10 cellular contexts compared by ENCODE assay signal in the genomic region with DNA sequence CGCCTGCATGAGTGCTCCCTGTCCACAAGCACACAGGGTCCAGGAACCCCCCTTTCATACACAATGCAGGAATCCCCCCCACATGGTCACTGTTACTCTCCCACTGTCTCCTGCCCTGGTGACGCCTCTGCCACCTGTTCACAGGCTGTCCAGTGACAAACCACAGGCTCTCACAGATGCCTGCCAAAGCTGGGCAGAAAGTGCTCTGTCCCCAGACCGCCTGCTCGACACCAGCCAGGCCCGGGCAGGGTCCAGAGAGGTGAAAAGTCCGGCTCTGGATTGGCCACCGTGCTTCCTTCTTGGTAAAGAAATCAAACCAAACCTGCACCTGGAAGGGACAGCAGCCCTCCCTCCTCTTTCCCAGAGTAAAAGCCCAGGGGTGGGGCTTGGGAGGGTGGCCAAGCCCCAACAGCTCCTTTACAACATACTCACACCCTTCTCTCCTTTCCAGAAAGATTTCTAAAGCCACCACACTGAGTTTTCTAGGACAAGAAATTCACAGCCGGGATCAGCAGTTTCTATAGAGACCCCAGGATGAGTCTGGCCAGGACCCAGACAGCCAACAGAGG. TPM values are rescaled to one million over a fixed set of nuclear protein-coding genes. Genes with fewer than 3 reads are reported as not detected.
A peak's percentile ranks its signal among the peaks of the same experiment; 100 is the strongest.
DNase-seq lines count a peak whose midpoint lies in the region; ATAC-seq and TF ChIP-seq lines count a peak whose summit lies in the region.
"Had no signal": no experiment of that assay in that cellular context is flagged by ENCODE, and none has a peak within 500 bp of the region (broad histone marks: within the 10 kb centered on the region; RNA-seq: fewer than 3 reads in every experiment).

No MANE protein-coding gene starts in this region.

- no peak overlapping the region for H2AFZ ChIP-seq in trophoblast cell (ENCODE audit: insufficient read depth, low read length, poor library complexity)
- no peak overlapping the region for H2AFZ ChIP-seq in Karpas-422 (ENCODE audit: low read length)

- no peaks in the 10 kb centered on the region for H4K20me1 ChIP-seq in Karpas-422 (ENCODE audit: insufficient read depth, low read depth, low read length)

- DNase-seq in SK-N-MC (ENCODE audit: low read depth, low spot score) (no peak), cardiac muscle cell (ENCODE audit: low read depth in 1 of 2, low spot score in 1 of 2) (peak in 1 of 2 donors; percentile 45), trophoblast cell (no peak), Karpas-422 (no peak)
- DNase-seq in activated T-cell treated with anti-CD3 and anti-CD28 coated beads, Interleukin-2, amount 50 U/mL, for 1 hour, result no peak
- DNase-seq: activated T-cell treated with anti-CD3 and anti-CD28 coated beads, Interleukin-2, amount 50 U/mL, for 4 hours had no signal

- ATAC-seq in HG03175 (IDR thresholded peaks at IDR 0.05; ENCODE audit: unreplicated experiment), result no peak
- ATAC-seq in GM19023 (IDR thresholded peaks at IDR 0.05; ENCODE audit: unreplicated experiment), result no peak
- ATAC-seq: activated T-cell treated with anti-CD3 and anti-CD28 coated beads, Interleukin-2, amount 50 U/mL, for 4 hours had no signal

- H4K8ac ChIP-seq in trophoblast cell (ENCODE audit: low read depth, low read length), result no peak overlapping the region

- no peak overlapping the region for H2BK12ac ChIP-seq in trophoblast cell (ENCODE audit: low read length)

- H2BK5ac ChIP-seq in trophoblast cell (ENCODE audit: low read depth, low read length, poor library complexity), result no peak overlapping the region

- H3K36me3 ChIP-seq in SK-N-MC (ENCODE audit: insufficient read depth, low read length) (peaks cover 23% of the 10 kb centered on the region; the same call in 1 of the 2 replicates), cardiac muscle cell (peaks cover 18% of the 10 kb centered on the region), trophoblast cell (ENCODE audit: control insufficient read depth in 1 of 2, insufficient read depth in 2 of 2, low read length in 2 of 2) (peaks cover 46 to 49% of the 10 kb centered on the region in 2 experiments), Karpas-422 (ENCODE audit: insufficient read depth, low read length) (no peaks in the 10 kb centered on the region)
- H3K36me3 ChIP-seq: neutrophil had no signal

- H3K4me3 ChIP-seq in SK-N-MC (no peak overlapping the region), cardiac muscle cell (no peak overlapping the region), trophoblast cell (ENCODE audit: low read depth, low read length) (no peak overlapping the region), Karpas-422 (ENCODE audit: low read length) (no peak overlapping the region)

- no peaks in the 10 kb centered on the region for H3K79me1 ChIP-seq in trophoblast cell (ENCODE audit: low read length)

- H3K18ac ChIP-seq in trophoblast cell (ENCODE audit: low read length), result no peak overlapping the region

- no peak overlapping the region for H2AK5ac ChIP-seq in trophoblast cell (ENCODE audit: low read length)

- no peak overlapping the region for H3K14ac ChIP-seq in trophoblast cell (ENCODE audit: low read length)

- no peak overlapping the region for H3K23ac ChIP-seq in trophoblast cell (ENCODE audit: low read length)

- H3K9me3 ChIP-seq in SK-N-MC (ENCODE audit: low read depth, low read length), result no peaks in the 10 kb centered on the region
- H3K9me3 ChIP-seq in cardiac muscle cell (ENCODE audit: low read depth), result no peaks in the 10 kb centered on the region
- H3K9me3 ChIP-seq in trophoblast cell (ENCODE audit: insufficient read depth, low read depth, low read length), result no peaks in the 10 kb centered on the region
- no peaks in the 10 kb centered on the region for H3K9me3 ChIP-seq in Karpas-422 (ENCODE audit: low read length)
- H3K9me3 ChIP-seq: neutrophil had no signal

- no peak overlapping the region for H2BK120ac ChIP-seq in trophoblast cell (ENCODE audit: insufficient read depth, low read length, poor library complexity)

- no peak overlapping the region for H3K4me2 ChIP-seq in trophoblast cell (ENCODE audit: low read length)
- no peak overlapping the region for H3K4me2 ChIP-seq in Karpas-422 (ENCODE audit: low read depth, low read length, poor library complexity, severe bottlenecking)

- H3K4me1 ChIP-seq in cardiac muscle cell (ENCODE audit: low read depth) (peaks cover 14% of the 10 kb centered on the region), trophoblast cell (ENCODE audit: control insufficient read depth in 1 of 2, insufficient read depth in 2 of 2, low read length in 2 of 2) (peaks cover 8 to 14% of the 10 kb centered on the region in 2 experiments), Karpas-422 (ENCODE audit: low read length) (peaks cover 16% of the 10 kb centered on the region)

- H4K12ac ChIP-seq in trophoblast cell (ENCODE audit: low read depth, low read length), result no peak overlapping the region

- H3K79me2 ChIP-seq in trophoblast cell (ENCODE audit: control insufficient read depth, insufficient read depth, low read length, poor library complexity), result peaks cover 19% of the 10 kb centered on the region
- no peaks in the 10 kb centered on the region for H3K79me2 ChIP-seq in Karpas-422 (ENCODE audit: low read length)

- no peak for TF ChIP-seq CTCF in C4-2B (conservative IDR thresholded peaks at IDR 0.05)
- no peak for TF ChIP-seq CTCF in cardiac muscle cell (IDR thresholded peaks at IDR 0.05; ENCODE audit: low read depth, low read length)

- H3K27ac ChIP-seq in C4-2B, result peak overlapping the region; percentile 58
- H3K27ac ChIP-seq in SK-N-MC, result no peak overlapping the region
- peak overlapping the region; percentile 17 for H3K27ac ChIP-seq in cardiac muscle cell
- no peak overlapping the region for H3K27ac ChIP-seq in trophoblast cell (ENCODE audit: low read depth, low read length)
- no peak overlapping the region for H3K27ac ChIP-seq in Karpas-422 (ENCODE audit: low read length)
- H3K27ac ChIP-seq: neutrophil had no signal

- no CpG with 5 or more reads among the region's 8 CpGs for WGBS in trophoblast cell (ENCODE audit: extremely low coverage, insufficient coverage, insufficient read length)

- H3K4ac ChIP-seq in trophoblast cell (ENCODE audit: low read depth, low read length), result peak overlapping the region; percentile 13

- H3K9ac ChIP-seq in SK-N-MC (ENCODE audit: insufficient read length), result peak overlapping the region; percentile 32
- H3K9ac ChIP-seq in trophoblast cell (ENCODE audit: low read length), result no peak overlapping the region
- no peak overlapping the region for H3K9ac ChIP-seq in Karpas-422 (ENCODE audit: low read length)

- no peaks in the 10 kb centered on the region for H3K9me2 ChIP-seq in Karpas-422 (replicated peaks; ENCODE audit: insufficient read depth, low read length)

- H4K91ac ChIP-seq in trophoblast cell (ENCODE audit: low read depth, low read length), result no peak overlapping the region

- no peaks in the 10 kb centered on the region for H3K27me3 ChIP-seq in cardiac muscle cell
- H3K27me3 ChIP-seq in trophoblast cell (ENCODE audit: insufficient read depth, low read length), result no peaks in the 10 kb centered on the region
- H3K27me3 ChIP-seq in Karpas-422 (ENCODE audit: low read length), result no peaks in the 10 kb centered on the region

RNA-seq across cellular contexts. Expression of gene PCGF2, which starts 6.2 kb away (rescaled TPM):
- 14.4 and 21.7 TPM in 2 replicates for total RNA-seq in cardiac muscle cell
- polyA plus RNA-seq in cardiac muscle cell, result 10.7 and 12.2 TPM in 2 replicates
- polyA plus RNA-seq in trophoblast cell (2013), result 42.2 and 42.5 TPM in 2 replicates
- total RNA-seq in Karpas-422 (2014; rRNA removed; shearing (Covaris generic); ENCODE audit: low replicate concordance), result 0.15 and 0.58 TPM in 2 replicates

RNA-seq across cellular contexts. Expression of gene PSMB3, which starts 10.6 kb away (rescaled TPM):
- 166 and 188 TPM in 2 replicates for total RNA-seq in cardiac muscle cell
- 333 and 379 TPM in 2 replicates for polyA plus RNA-seq in cardiac muscle cell
- 299 and 301 TPM in 2 replicates for polyA plus RNA-seq in trophoblast cell (2013)
- 243 and 277 TPM in 2 replicates for total RNA-seq in Karpas-422 (2014; rRNA removed; shearing (Covaris generic); ENCODE audit: low replicate concordance)

RNA-seq across cellular contexts. Expression of gene CISD3, which starts 11.8 kb away (rescaled TPM):
- 4.9 and 7.4 TPM in 2 replicates for total RNA-seq in cardiac muscle cell
- 20.6 and 29.7 TPM in 2 replicates for polyA plus RNA-seq in cardiac muscle cell
- polyA plus RNA-seq in trophoblast cell (2013), result 7.1 and 7.8 TPM in 2 replicates
- 6.8 and 15.2 TPM in 2 replicates for total RNA-seq in Karpas-422 (2014; rRNA removed; shearing (Covaris generic); ENCODE audit: low replicate concordance)

RNA-seq across cellular contexts. Expression of gene MLLT6, which starts 36.9 kb away (rescaled TPM):
- total RNA-seq in cardiac muscle cell, result 48.4 and 75.8 TPM in 2 replicates
- 10.5 and 17.4 TPM in 2 replicates for polyA plus RNA-seq in cardiac muscle cell
- 15.3 and 16.2 TPM in 2 replicates for polyA plus RNA-seq in trophoblast cell (2013)
- 72.4 and 119 TPM in 2 replicates for total RNA-seq in Karpas-422 (2014; rRNA removed; shearing (Covaris generic); ENCODE audit: low replicate concordance)

RNA-seq across cellular contexts. Expression of gene PIP4K2B, which starts 57.4 kb away (rescaled TPM):
- total RNA-seq in cardiac muscle cell, result 98.7 and 116 TPM in 2 replicates
- polyA plus RNA-seq in cardiac muscle cell, result 17.4 and 23.3 TPM in 2 replicates
- polyA plus RNA-seq in trophoblast cell (2013), result 22.1 and 25.2 TPM in 2 replicates
- 32.0 and 42.7 TPM in 2 replicates for total RNA-seq in Karpas-422 (2014; rRNA removed; shearing (Covaris generic); ENCODE audit: low replicate concordance)

Comparison
In these comparisons a context has a peak if more than half of its experiments do, and no peak if none do; other contexts are left out.
1. H3K27ac ChIP-seq: peak in C4-2B (single experiment) and cardiac muscle cell (single experiment); none in SK-N-MC (single experiment), trophoblast cell (single experiment) and Karpas-422 (single experiment).